9 cellular contexts compared by ENCODE assay signal in genomic region chr9:129352157-129352870, GRCh38.
DNase-seq lines count a peak whose midpoint lies in the region; ATAC-seq, FAIRE-seq and TF ChIP-seq lines count a peak whose summit lies in the region.
"Had no signal": no experiment of that assay in that cellular context is flagged by ENCODE, and none has a peak within 500 bp of the region (broad histone marks: within the 10 kb centered on the region; RNA-seq: fewer than 3 reads in every experiment).

No MANE protein-coding gene starts in this region.

- no peak overlapping the region for H3K27ac ChIP-seq in HEK293 (ENCODE audit: extremely low read depth, low read depth, low read length)
- H3K27ac ChIP-seq in sigmoid colon = peak overlapping the region; percentile 43 to 71 (median 69)

- H3K9me3 ChIP-seq in HEK293 (ENCODE audit: control insufficient read depth, insufficient read depth, low read depth, low read length) = no peaks in the 10 kb centered on the region
- peaks cover 0 to 8% (median 3%) of the 10 kb centered on the region in 4 donors for H3K9me3 ChIP-seq in sigmoid colon

- H3K27me3 ChIP-seq in sigmoid colon = peaks cover 0 to 8% (median 0%) of the 10 kb centered on the region in 3 donors

- no peak for FAIRE-seq in HTR-8/SVneo (lab: Jason Lieb, UNC)

- ATAC-seq in WTC11 = peak; percentile 56
- peak; percentile 43 for ATAC-seq in left ventricle myocardium superior

- intact Hi-C loops in left ventricle myocardium superior (cut with micrococcal nuclease) (no loop called here), sigmoid colon (cut with DNase I) (no loop called here), Calu3 (cut with micrococcal nuclease; ENCODE audit: unreplicated experiment) (no loop called here)

- H3K27me3 Mint-ChIP-seq in WTC11 (ENCODE audit: low read depth) (peaks cover 12% of the 10 kb centered on the region), Calu3 (ENCODE audit: unreplicated experiment) (no peaks in the 10 kb centered on the region)

- H3K4me3 ChIP-seq in HEK293 (ENCODE audit: low read depth, low read length) = no peak overlapping the region
- peak overlapping the region; percentile 26 to 56 (median 45) for H3K4me3 ChIP-seq in sigmoid colon

- 19 to 25% methylated on average over 46 of the region's 46 CpGs for WGBS in sigmoid colon, 2 donors

- peaks cover 5% of the 10 kb centered on the region; the same call in 1 of the 2 replicates for H3K36me3 Mint-ChIP-seq in WTC11
- H3K36me3 Mint-ChIP-seq in Calu3 (ENCODE audit: insufficient read depth, unreplicated experiment) = no peaks in the 10 kb centered on the region

- TF ChIP-seq CTCF in HEK293 (tag by site-specific recombination; IDR thresholded peaks at IDR 0.05) (no peak), WTC11 (IDR thresholded peaks at IDR 0.05) (no peak), sigmoid colon (IDR thresholded peaks at IDR 0.05) (no peak), Calu3 (IDR thresholded peaks at IDR 0.05; ENCODE audit: unreplicated experiment) (no peak)

- H3K4me1 ChIP-seq in HEK293 (ENCODE audit: control insufficient read depth, insufficient read depth, low read length) = no peaks in the 10 kb centered on the region
- H3K4me1 ChIP-seq in sigmoid colon = peaks cover 0 to 29% (median 27%) of the 10 kb centered on the region in 4 donors

- no peak overlapping the region for H3K27ac Mint-ChIP-seq in WTC11
- H3K27ac Mint-ChIP-seq in Calu3 (ENCODE audit: unreplicated experiment) = no peak overlapping the region

- H3K9me3 Mint-ChIP-seq in WTC11 = peaks cover 13% of the 10 kb centered on the region
- no peaks in the 10 kb centered on the region for H3K9me3 Mint-ChIP-seq in Calu3 (ENCODE audit: low read depth, unreplicated experiment)

- CTCF ChIA-PET in HEK293 (lab: Yijun Ruan, JAX) (no interaction called here), WTC11 (lab: Charles Lee) (interaction anchor here (0.7 to 1.9 kb wide), 15 partner anchors 9 to 438 kb away, joined by 3 to 12 read pairs (median 3); no protein-coding TSS in a partner anchor), Calu3 (lab: Charles Lee) (no interaction called here)

- peak; percentile 89 for DNase-seq in WTC11 (ENCODE audit: low spot score)
- peak; percentile 64 for DNase-seq in left ventricle myocardium superior
- no peak for DNase-seq in sigmoid colon
- no peak for DNase-seq in HTR-8/SVneo (ENCODE audit: insufficient read length, low spot score)
- DNase-seq in Calu3 = no peak
- DNase-seq in NCI-H748 treated with DMSO at 0.1 percent for 48 hours (lab: John Stamatoyannopoulos, UW) = no peak
- no peak for DNase-seq in DMS79 treated with DMSO at 0.1 percent for 48 hours (lab: John Stamatoyannopoulos, UW)
- DNase-seq: cortex of kidney had no signal

- H3K4me1 Mint-ChIP-seq in WTC11 (peaks cover 27% of the 10 kb centered on the region), Calu3 (ENCODE audit: low read depth, unreplicated experiment) (no peaks in the 10 kb centered on the region)

- H3K36me3 ChIP-seq in HEK293 (ENCODE audit: control insufficient read depth in 2 of 2, insufficient read depth in 1 of 2, low read length in 2 of 2) (no peaks in the 10 kb centered on the region), sigmoid colon (no peaks in the 10 kb centered on the region)

- H3K4me3 Mint-ChIP-seq in WTC11 = peak overlapping the region; percentile 81
- no peak overlapping the region for H3K4me3 Mint-ChIP-seq in Calu3 (ENCODE audit: low read depth, unreplicated experiment)

- BruUV-seq in Calu3 (replicated peaks; lab: Mats Ljungman, UMichigan) = no TSS peak

- POLR2A ChIA-PET in HEK293 (lab: Yijun Ruan, JAX) (interaction anchor here (1.5 to 2.0 kb wide), 2 partner anchors 19 to 174 kb away, joined by 4 to 5 read pairs; partner anchors contain the start of gene IER5L), WTC11 (lab: Charles Lee) (interaction anchor here (0.6 to 2.7 kb wide), 7 partner anchors 18 to 274 kb away, joined by 3 to 10 read pairs (median 5); partner anchors contain the start of genes IER5L and NTMT1)

- TF ChIP-seq EP300 in sigmoid colon (IDR thresholded peaks at IDR 0.05) = no peak

- TF ChIP-seq POLR2A in sigmoid colon (IDR thresholded peaks at IDR 0.05) = no peak

TF ChIP-seq in HEK293, 187 proteins besides CTCF, POLR2A, EP300 and RAD21:
- TF ChIP-seq ZNF214 (tag by site-specific recombination; IDR thresholded peaks at IDR 0.05; ENCODE audit: borderline replicate concordance) = no peak
- TF ChIP-seq KLF8 (tag by site-specific recombination; IDR thresholded peaks at IDR 0.05) = peak; percentile 31; the same call in 1 of the 2 replicates
- TF ChIP-seq, protein P1, sequence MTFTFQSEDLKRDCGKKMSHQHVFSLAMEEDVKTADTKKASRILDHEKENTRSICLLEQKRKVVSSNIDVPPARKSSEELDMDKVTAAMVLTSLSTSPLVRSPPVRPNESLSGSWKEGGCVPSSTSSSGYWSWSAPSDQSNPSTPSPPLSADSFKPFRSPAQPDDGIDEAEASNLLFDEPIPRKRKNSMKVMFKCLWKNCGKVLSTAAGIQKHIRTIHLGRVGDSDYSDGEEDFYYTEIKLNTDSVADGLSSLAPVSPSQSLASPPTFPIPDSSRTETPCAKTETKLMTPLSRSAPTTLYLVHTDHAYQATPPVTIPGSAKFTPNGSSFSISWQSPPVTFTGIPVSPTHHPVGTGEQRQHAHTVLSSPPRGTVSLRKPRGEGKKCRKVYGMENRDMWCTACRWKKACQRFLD (tag by site-specific recombination; IDR thresholded peaks at IDR 0.05) = no peak
- TF ChIP-seq KLF10 (tag by site-specific recombination; IDR thresholded peaks at IDR 0.05) = 0 out of 2 replicates have a peak, but pooled peaks have one; percentile 22
TF ChIP-seq in HEK293: peak in this region for 2.

TF ChIP-seq in WTC11, 78 proteins besides CTCF, POLR2A, EP300 and RAD21 (continues in another document):
- TF ChIP-seq, protein P2, sequence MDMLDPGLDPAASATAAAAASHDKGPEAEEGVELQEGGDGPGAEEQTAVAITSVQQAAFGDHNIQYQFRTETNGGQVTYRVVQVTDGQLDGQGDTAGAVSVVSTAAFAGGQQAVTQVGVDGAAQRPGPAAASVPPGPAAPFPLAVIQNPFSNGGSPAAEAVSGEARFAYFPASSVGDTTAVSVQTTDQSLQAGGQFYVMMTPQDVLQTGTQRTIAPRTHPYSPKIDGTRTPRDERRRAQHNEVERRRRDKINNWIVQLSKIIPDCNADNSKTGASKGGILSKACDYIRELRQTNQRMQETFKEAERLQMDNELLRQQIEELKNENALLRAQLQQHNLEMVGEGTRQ (CRISPR knock-in tag; IDR thresholded peaks at IDR 0.05) = peak; percentile 72
- peak; percentile 70; the same call in 1 of the 2 replicates for TF ChIP-seq KAT7 (CRISPR knock-in tag; IDR thresholded peaks at IDR 0.05; ENCODE audit: borderline replicate concordance)
- TF ChIP-seq SP1 (CRISPR knock-in tag; conservative IDR thresholded peaks at IDR 0.05) = peak; percentile 74
- no peak for TF ChIP-seq CDX4 (CRISPR knock-in tag; IDR thresholded peaks at IDR 0.05; ENCODE audit: borderline replicate concordance)
- 0 out of 2 replicates have a peak, but pooled peaks have one; percentile 33 for TF ChIP-seq SMAD3 (CRISPR knock-in tag; IDR thresholded peaks at IDR 0.05; ENCODE audit: borderline replicate concordance)
- TF ChIP-seq ETV6 (CRISPR knock-in tag; IDR thresholded peaks at IDR 0.05) = peak; percentile 47; the same call in 1 of the 2 replicates
- TF ChIP-seq OVOL2 (CRISPR knock-in tag; IDR thresholded peaks at IDR 0.05; ENCODE audit: borderline replicate concordance) = no peak
- no peak for TF ChIP-seq ZNF219 (CRISPR knock-in tag; IDR thresholded peaks at IDR 0.05; ENCODE audit: borderline replicate concordance)
- TF ChIP-seq, protein P3, sequence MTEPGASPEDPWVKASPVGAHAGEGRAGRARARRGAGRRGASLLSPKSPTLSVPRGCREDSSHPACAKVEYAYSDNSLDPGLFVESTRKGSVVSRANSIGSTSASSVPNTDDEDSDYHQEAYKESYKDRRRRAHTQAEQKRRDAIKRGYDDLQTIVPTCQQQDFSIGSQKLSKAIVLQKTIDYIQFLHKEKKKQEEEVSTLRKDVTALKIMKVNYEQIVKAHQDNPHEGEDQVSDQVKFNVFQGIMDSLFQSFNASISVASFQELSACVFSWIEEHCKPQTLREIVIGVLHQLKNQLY (CRISPR knock-in tag; IDR thresholded peaks at IDR 0.05) = no peak
- TF ChIP-seq, protein P4, sequence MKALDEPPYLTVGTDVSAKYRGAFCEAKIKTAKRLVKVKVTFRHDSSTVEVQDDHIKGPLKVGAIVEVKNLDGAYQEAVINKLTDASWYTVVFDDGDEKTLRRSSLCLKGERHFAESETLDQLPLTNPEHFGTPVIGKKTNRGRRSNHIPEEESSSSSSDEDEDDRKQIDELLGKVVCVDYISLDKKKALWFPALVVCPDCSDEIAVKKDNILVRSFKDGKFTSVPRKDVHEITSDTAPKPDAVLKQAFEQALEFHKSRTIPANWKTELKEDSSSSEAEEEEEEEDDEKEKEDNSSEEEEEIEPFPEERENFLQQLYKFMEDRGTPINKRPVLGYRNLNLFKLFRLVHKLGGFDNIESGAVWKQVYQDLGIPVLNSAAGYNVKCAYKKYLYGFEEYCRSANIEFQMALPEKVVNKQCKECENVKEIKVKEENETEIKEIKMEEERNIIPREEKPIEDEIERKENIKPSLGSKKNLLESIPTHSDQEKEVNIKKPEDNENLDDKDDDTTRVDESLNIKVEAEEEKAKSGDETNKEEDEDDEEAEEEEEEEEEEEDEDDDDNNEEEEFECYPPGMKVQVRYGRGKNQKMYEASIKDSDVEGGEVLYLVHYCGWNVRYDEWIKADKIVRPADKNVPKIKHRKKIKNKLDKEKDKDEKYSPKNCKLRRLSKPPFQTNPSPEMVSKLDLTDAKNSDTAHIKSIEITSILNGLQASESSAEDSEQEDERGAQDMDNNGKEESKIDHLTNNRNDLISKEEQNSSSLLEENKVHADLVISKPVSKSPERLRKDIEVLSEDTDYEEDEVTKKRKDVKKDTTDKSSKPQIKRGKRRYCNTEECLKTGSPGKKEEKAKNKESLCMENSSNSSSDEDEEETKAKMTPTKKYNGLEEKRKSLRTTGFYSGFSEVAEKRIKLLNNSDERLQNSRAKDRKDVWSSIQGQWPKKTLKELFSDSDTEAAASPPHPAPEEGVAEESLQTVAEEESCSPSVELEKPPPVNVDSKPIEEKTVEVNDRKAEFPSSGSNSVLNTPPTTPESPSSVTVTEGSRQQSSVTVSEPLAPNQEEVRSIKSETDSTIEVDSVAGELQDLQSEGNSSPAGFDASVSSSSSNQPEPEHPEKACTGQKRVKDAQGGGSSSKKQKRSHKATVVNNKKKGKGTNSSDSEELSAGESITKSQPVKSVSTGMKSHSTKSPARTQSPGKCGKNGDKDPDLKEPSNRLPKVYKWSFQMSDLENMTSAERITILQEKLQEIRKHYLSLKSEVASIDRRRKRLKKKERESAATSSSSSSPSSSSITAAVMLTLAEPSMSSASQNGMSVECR (CRISPR knock-in tag; IDR thresholded peaks at IDR 0.05; ENCODE audit: borderline replicate concordance) = 0 out of 2 replicates have a peak, but pooled peaks have one; percentile 60

Comparison
In these comparisons a context has a peak if more than half of its experiments do, and no peak if none do; other contexts are left out.
1. DNase-seq: peak in WTC11 (single experiment) and left ventricle myocardium superior (single experiment); none in sigmoid colon (single experiment), HTR-8/SVneo (single experiment), Calu3 (single experiment), NCI-H748 treated with DMSO at 0.1 percent for 48 hours (single experiment) and DMS79 treated with DMSO at 0.1 percent for 48 hours (single experiment).